Comparison of ENCODE assay signal across 8 cellular contexts in genomic region chr2:96305979-96306308, GRCh38. TPM values are rescaled to one million over a fixed set of nuclear protein-coding genes. Genes with fewer than 3 reads are reported as not detected.
DNase-seq lines count a peak whose midpoint lies in the region; ATAC-seq and TF ChIP-seq lines count a peak whose summit lies in the region.

No MANE protein-coding gene starts in this region.

- ATAC-seq in natural killer cell (no peak), HG03139 (IDR thresholded peaks at IDR 0.05; ENCODE audit: unreplicated experiment) (no peak), left lobe of liver (no peak), HG02981 (IDR thresholded peaks at IDR 0.05; ENCODE audit: unreplicated experiment) (no peak)

- peak overlapping the region; percentile 98 to 99 for H3K4me3 Mint-ChIP-seq in CD14-positive monocyte
- peak overlapping the region; percentile 98 for H3K4me3 Mint-ChIP-seq in natural killer cell

- TF ChIP-seq POLR2A in NB4 (IDR thresholded peaks at IDR 0.05; ENCODE audit: extremely low read depth, insufficient read length): no peak

- no peak for DNase-seq in CD14-positive monocyte (ENCODE audit: low spot score)
- no peak for DNase-seq in NB4 (ENCODE audit: low read depth)
- DNase-seq in dermis blood vessel endothelial cell: peak; percentile 3
- no peak for DNase-seq in natural killer cell
- no peak for DNase-seq in retina
- DNase-seq in left lobe of liver (ENCODE audit: low spot score): no peak

- H3K27me3 Mint-ChIP-seq in CD14-positive monocyte (ENCODE audit: low read depth in 3 of 3): peaks cover 0 to 3% (median 2%) of the 10 kb centered on the region in 3 donors
- no peaks in the 10 kb centered on the region for H3K27me3 Mint-ChIP-seq in natural killer cell (ENCODE audit: low read depth in 2 of 2)

- intact Hi-C loops in CD14-positive monocyte (cut with micrococcal nuclease): loop anchor here (2.0 to 5.0 kb wide), 2 partner anchors 31 to 39 kb away; partner anchors contain the start of genes CIAO1 (in 1 of the 2) and TMEM127 (in 1 of the 2)
- intact Hi-C loops in natural killer cell (cut with micrococcal nuclease): loop anchor here (1.0 to 5.0 kb wide), 4 partner anchors 15 to 231 kb away; partner anchors contain the start of genes CIAO1 and DUSP2

- H3K4me1 Mint-ChIP-seq in CD14-positive monocyte (peaks cover 32% of the 10 kb centered on the region), natural killer cell (peaks cover 53 to 54% of the 10 kb centered on the region in 2 donors)

- H3K9me3 Mint-ChIP-seq in CD14-positive monocyte (no peaks in the 10 kb centered on the region), natural killer cell (no peaks in the 10 kb centered on the region)

- H3K27ac Mint-ChIP-seq in CD14-positive monocyte (peak overlapping the region; percentile 93 to 98 (median 97)), natural killer cell (peak overlapping the region; percentile 97 to 99)

- H3K36me3 Mint-ChIP-seq in CD14-positive monocyte: peaks cover 33 to 35% of the 10 kb centered on the region in 2 donors
- H3K36me3 Mint-ChIP-seq in natural killer cell: peaks cover 18% of the 10 kb centered on the region

- peak overlapping the region; percentile 76 for H3K4me3 ChIP-seq in NB4 (ENCODE audit: low read depth, low read length)

- TF ChIP-seq CTCF in CD14-positive monocyte (IDR thresholded peaks at IDR 0.05): no peak
- TF ChIP-seq CTCF in NB4 (IDR thresholded peaks at IDR 0.05; ENCODE audit: low read depth, low read length): no peak
- TF ChIP-seq CTCF in natural killer cell (IDR thresholded peaks at IDR 0.05): no peak

RNA-seq across cellular contexts. Expression of gene SNRNP200, which starts 0.6 kb away (rescaled TPM):
- 10 to 100 TPM; 27.2 to 36.1 TPM for polyA plus RNA-seq in CD14-positive monocyte
- total RNA-seq in dermis blood vessel endothelial cell (56.8 and 113 TPM in 2 replicates), natural killer cell (100 to 1,000 TPM; 207 to 236 (median 228) TPM), left lobe of liver (49.7 TPM)

RNA-seq across cellular contexts. Expression of gene ITPRIPL1, which starts 19.2 kb away (rescaled TPM):
- polyA plus RNA-seq in CD14-positive monocyte: under 1 TPM; 0.18 to 0.50 TPM
- total RNA-seq in dermis blood vessel endothelial cell (7.0 and 7.7 TPM in 2 replicates), natural killer cell (10 to 100 TPM; 14.1 to 28.7 (median 20.5) TPM), left lobe of liver (0.20 TPM)

RNA-seq across cellular contexts. Expression of gene NCAPH, which starts 29.6 kb away (rescaled TPM):
- under 1 TPM in 1 of 2 donors, not detected in 1; 0.19 TPM for polyA plus RNA-seq in CD14-positive monocyte
- total RNA-seq in dermis blood vessel endothelial cell (7.3 and 32.2 TPM in 2 replicates), natural killer cell (1 to 10 TPM; 2.1 to 2.9 (median 2.7) TPM), left lobe of liver (0.58 TPM)

RNA-seq across cellular contexts. Expression of gene CIAO1, which starts 39.9 kb away (rescaled TPM):
- 10 to 100 TPM; 89.4 to 93.8 TPM for polyA plus RNA-seq in CD14-positive monocyte
- total RNA-seq in dermis blood vessel endothelial cell: 72.6 and 120 TPM in 2 replicates
- 100 to 1,000 TPM in 2 of 3 donors, 10 to 100 TPM in 1; 74.9 to 109 (median 106) TPM for total RNA-seq in natural killer cell
- total RNA-seq in left lobe of liver: 45.0 TPM

RNA-seq across cellular contexts. Expression of gene TMEM127, which starts 40.1 kb away (rescaled TPM):
- 100 to 1,000 TPM in 1 of 2 donors, 10 to 100 TPM in 1; 72.3 to 107 TPM for polyA plus RNA-seq in CD14-positive monocyte
- 24.7 and 32.0 TPM in 2 replicates for total RNA-seq in dermis blood vessel endothelial cell
- 10 to 100 TPM; 49.8 to 59.3 (median 54.5) TPM for total RNA-seq in natural killer cell
- total RNA-seq in left lobe of liver: 30.6 TPM
